ENCODE assay signal across 8 cellular contexts in the genomic region with DNA sequence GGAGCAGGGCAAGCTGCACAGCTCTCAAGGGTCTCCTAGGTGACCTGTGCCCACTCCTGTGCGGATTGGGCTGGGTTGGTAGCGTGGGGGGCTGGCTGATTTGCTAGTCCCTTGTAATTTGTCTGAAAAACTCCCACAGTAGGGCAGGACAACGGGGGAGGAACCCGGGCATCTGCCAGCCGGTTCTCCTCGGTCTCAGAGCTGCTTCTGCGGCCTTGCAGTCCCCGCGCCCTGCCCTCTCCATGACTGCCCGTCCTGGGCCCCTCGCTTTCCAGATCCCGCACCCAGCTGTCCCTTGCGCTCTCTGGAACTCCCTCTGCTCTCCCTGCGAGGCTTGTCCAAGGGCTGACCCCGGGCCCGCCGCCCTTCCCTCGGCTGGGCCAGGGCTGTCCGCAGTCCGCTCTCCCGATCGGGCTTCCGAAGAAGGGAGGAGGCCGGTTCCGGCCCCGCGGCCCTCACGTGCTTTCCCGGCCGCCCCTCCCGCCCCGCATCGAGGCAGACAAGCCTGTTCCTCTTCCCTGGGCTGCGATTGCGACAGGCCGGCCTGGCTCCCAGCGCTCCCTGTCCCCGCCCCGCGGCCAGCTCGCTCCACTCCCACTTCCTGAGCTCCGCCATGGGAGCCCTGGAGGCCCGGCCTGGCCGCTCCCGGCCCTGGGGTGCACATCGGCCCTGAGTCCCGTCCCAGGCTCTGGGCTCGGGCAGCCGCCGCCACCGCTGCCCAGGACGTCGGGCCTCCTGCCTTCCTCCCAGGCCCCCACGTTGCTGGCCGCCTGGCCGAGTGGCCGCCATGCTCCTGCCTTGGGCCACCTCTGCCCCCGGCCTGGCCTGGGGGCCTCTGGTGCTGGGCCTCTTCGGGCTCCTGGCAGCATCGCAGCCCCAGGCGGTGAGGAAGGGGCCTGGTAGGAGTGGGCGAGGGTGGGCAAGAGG. TPM values are rescaled to one million over a fixed set of nuclear protein-coding genes. Genes with fewer than 3 reads are reported as not detected.
DNase-seq lines count a peak whose midpoint lies in the region; ATAC-seq lines count a peak whose summit lies in the region.

Gene LTBR, plus strand, starts transcription at position 591 of the 927 bp plus-strand sequence. Its CDS starts 197 bp downstream, at position 788.

- H3K36me3 Mint-ChIP-seq in activated T-cell treated with anti-CD3 and anti-CD28 coated beads, Interleukin-2, amount 50 U/mL, for 4 hours (ENCODE audit: insufficient read depth), result no peaks in the 10 kb centered on the region

- H3K27me3 Mint-ChIP-seq in activated T-cell treated with anti-CD3 and anti-CD28 coated beads, Interleukin-2, amount 50 U/mL, for 4 hours (ENCODE audit: low read depth), result peaks cover 26% of the 10 kb centered on the region

- H3K9me3 Mint-ChIP-seq in activated T-cell treated with anti-CD3 and anti-CD28 coated beads, Interleukin-2, amount 50 U/mL, for 4 hours, result no peaks in the 10 kb centered on the region

- peaks cover 5% of the 10 kb centered on the region for H3K4me1 Mint-ChIP-seq in activated T-cell treated with anti-CD3 and anti-CD28 coated beads, Interleukin-2, amount 50 U/mL, for 4 hours (ENCODE audit: low read depth)

- peak; percentile 59 to 66 for ATAC-seq in activated T-cell treated with anti-CD3 and anti-CD28 coated beads, Interleukin-2, amount 50 U/mL, for 4 hours
- ATAC-seq in left colon, result peak; percentile 93

- H3K4me3 Mint-ChIP-seq in activated T-cell treated with anti-CD3 and anti-CD28 coated beads, Interleukin-2, amount 50 U/mL, for 4 hours, result no peak within 1 kb of the TSS

- intact Hi-C loops in left colon (cut with DNase I, micrococcal nuclease), result no loop called here

- DNase-seq in activated T-cell treated with anti-CD3 and anti-CD28 coated beads, Interleukin-2, amount 50 U/mL, for 4 hours, result no peak
- DNase-seq in activated T-cell treated with anti-CD3 and anti-CD28 coated beads for 4 hours (no peak), RPMI7951 (ENCODE audit: low read depth) (peak; percentile 91), dedifferentiated amniotic fluid mesenchymal stem cell (ENCODE audit: extremely low spot score) (peak; percentile 90), left colon (peak; percentile 95 to 97), NCI-H1436 treated with DMSO at 0.1 percent for 48 hours (lab: John Stamatoyannopoulos, UW) (no peak), activated gamma-delta T cell treated with Interleukin-2 at 50 U/mL for 16 hours (no peak)
- DNase-seq in stimulated activated CD4-positive, alpha-beta T cell treated with anti-CD3 and anti-CD28 coated beads, Interleukin-4, amount 100 ng/mL, for 24 hours, result peak; percentile 19

RNA-seq across cellular contexts. Expression of gene LTBR, which starts in this region (rescaled TPM):
- 1 to 10 TPM; 1.0 to 2.8 (median 1.3) TPM for total RNA-seq in activated T-cell treated with anti-CD3 and anti-CD28 coated beads, Interleukin-2, amount 50 U/mL, for 4 hours
- 32.3 and 51.3 TPM in 2 replicates for total RNA-seq in RPMI7951 (2014; rRNA removed; shearing (Covaris generic))
- total RNA-seq in left colon, result 100 to 1,000 TPM; 120 to 129 TPM

Comparison
In these comparisons a context has a peak if more than half of its experiments do, and no peak if none do; other contexts are left out.
1. DNase-seq: peak in RPMI7951 (single experiment), dedifferentiated amniotic fluid mesenchymal stem cell (single experiment), left colon (2 of 2) and stimulated activated CD4-positive, alpha-beta T cell treated with anti-CD3 and anti-CD28 coated beads, Interleukin-4, amount 100 ng/mL, for 24 hours (single experiment); none in activated T-cell treated with anti-CD3 and anti-CD28 coated beads, Interleukin-2, amount 50 U/mL, for 4 hours (single experiment), activated T-cell treated with anti-CD3 and anti-CD28 coated beads for 4 hours (single experiment), NCI-H1436 treated with DMSO at 0.1 percent for 48 hours (single experiment) and activated gamma-delta T cell treated with Interleukin-2 at 50 U/mL for 16 hours (single experiment).